Comparison of ENCODE assay signal across 8 cellular contexts in the genomic region with DNA sequence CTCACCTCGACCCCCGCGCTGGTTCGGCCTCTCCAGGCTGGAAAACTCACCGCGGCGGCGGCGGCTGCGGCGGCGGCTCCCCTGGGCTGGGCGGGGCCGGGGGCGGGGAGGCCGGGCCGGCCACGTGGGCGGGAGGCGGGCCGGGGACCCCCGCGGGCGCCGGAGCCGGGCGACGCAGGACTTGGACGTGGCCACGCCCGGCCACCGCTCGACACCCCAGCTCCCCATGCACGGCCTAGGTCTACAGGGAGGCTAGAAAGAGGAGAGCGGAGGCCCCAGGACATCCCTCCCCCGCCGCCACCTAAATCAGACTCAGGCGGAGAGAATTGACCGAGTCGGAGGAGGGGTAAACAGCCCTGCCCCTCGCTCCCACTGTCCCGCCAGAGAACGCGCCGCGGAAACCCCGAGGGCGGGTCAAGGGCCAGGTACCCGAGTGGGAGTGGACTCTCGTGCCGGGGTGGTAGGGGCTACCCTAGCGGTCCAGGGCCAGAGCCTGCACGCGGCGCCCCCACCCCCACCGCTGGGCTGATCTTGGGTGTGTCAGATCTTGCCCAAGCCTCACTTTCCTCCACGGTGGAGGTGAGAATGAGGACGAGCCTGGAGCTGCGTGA. TPM values are rescaled to one million over a fixed set of nuclear protein-coding genes. Genes with fewer than 3 reads are reported as not detected.
DNase-seq lines count a peak whose midpoint lies in the region; ATAC-seq and TF ChIP-seq lines count a peak whose summit lies in the region.

No MANE protein-coding gene starts in this region.

- H3K36me3 Mint-ChIP-seq in WTC11, result no peaks in the 10 kb centered on the region

- TF ChIP-seq CTCF in WTC11 (IDR thresholded peaks at IDR 0.05), result no peak
- TF ChIP-seq CTCF in parathyroid adenoma (IDR thresholded peaks at IDR 0.05), result no peak

- ATAC-seq in WTC11, result peak; percentile 77
- ATAC-seq in HG03354 (IDR thresholded peaks at IDR 0.05; ENCODE audit: poor library complexity, severe bottlenecking, unreplicated experiment), result no peak
- no peak for ATAC-seq in HG02763 (IDR thresholded peaks at IDR 0.05; ENCODE audit: unreplicated experiment)

- intact Hi-C loops in cardiac septum (cut with DNase I), result loop anchor here (5.0 to 10.0 kb wide), 2 partner anchors 82 to 375 kb away; no protein-coding TSS in a partner anchor

- peak overlapping the region; percentile 92 for H2AFZ ChIP-seq in parathyroid adenoma

- H3K4me1 ChIP-seq in parathyroid adenoma, result peaks cover 11% of the 10 kb centered on the region

- peaks cover 7% of the 10 kb centered on the region for H3K79me2 ChIP-seq in parathyroid adenoma

- no peaks in the 10 kb centered on the region for H3K9me3 ChIP-seq in parathyroid adenoma (ENCODE audit: control insufficient read depth, low read length)

- POLR2A ChIA-PET in WTC11 (lab: Charles Lee), result no interaction called here

- H3K4me2 ChIP-seq in parathyroid adenoma (ENCODE audit: low read length), result peak overlapping the region; percentile 99

- H3K27ac ChIP-seq in parathyroid adenoma, result peak overlapping the region; percentile 86

- H3K27me3 Mint-ChIP-seq in WTC11 (ENCODE audit: low read depth), result peaks cover 35% of the 10 kb centered on the region

- no peak overlapping the region for H3K9ac ChIP-seq in parathyroid adenoma

- DNase-seq in COLO668 (lab: John Stamatoyannopoulos, UW; ENCODE audit: unreplicated experiment), result peak; percentile 51
- DNase-seq in HK-2 (ENCODE audit: unreplicated experiment), result peak; percentile 51
- peak; percentile 81 for DNase-seq in WTC11 (ENCODE audit: low spot score)
- peak; percentile 76 for DNase-seq in cardiac septum (ENCODE audit: low spot score)
- no peak for DNase-seq in AML-193 (lab: John Stamatoyannopoulos, UW)

- H3K4me1 Mint-ChIP-seq in WTC11, result peaks cover 18% of the 10 kb centered on the region

- peak overlapping the region; percentile 73 for H3K4me3 Mint-ChIP-seq in WTC11

- no peak overlapping the region for H3K27ac Mint-ChIP-seq in WTC11

- CTCF ChIA-PET in WTC11 (lab: Charles Lee), result interaction anchor here (0.6 to 1.6 kb wide), 8 partner anchors 10 to 84 kb away, joined by 3 to 4 read pairs (median 3); partner anchors contain the start of gene SPATA12

- H3K36me3 ChIP-seq in parathyroid adenoma (ENCODE audit: control insufficient read depth, insufficient read depth, low read length), result no peaks in the 10 kb centered on the region

- peak overlapping the region; percentile 91 for H3K4me3 ChIP-seq in parathyroid adenoma (ENCODE audit: low read depth, low read length)

- H3K27me3 ChIP-seq in parathyroid adenoma (ENCODE audit: control insufficient read depth, insufficient read depth, low read length), result no peaks in the 10 kb centered on the region

- H3K9me3 Mint-ChIP-seq in WTC11, result no peaks in the 10 kb centered on the region

TF ChIP-seq in WTC11, 78 proteins besides CTCF, POLR2A, EP300 and RAD21 (continues in another document):
- TF ChIP-seq, protein P1, sequence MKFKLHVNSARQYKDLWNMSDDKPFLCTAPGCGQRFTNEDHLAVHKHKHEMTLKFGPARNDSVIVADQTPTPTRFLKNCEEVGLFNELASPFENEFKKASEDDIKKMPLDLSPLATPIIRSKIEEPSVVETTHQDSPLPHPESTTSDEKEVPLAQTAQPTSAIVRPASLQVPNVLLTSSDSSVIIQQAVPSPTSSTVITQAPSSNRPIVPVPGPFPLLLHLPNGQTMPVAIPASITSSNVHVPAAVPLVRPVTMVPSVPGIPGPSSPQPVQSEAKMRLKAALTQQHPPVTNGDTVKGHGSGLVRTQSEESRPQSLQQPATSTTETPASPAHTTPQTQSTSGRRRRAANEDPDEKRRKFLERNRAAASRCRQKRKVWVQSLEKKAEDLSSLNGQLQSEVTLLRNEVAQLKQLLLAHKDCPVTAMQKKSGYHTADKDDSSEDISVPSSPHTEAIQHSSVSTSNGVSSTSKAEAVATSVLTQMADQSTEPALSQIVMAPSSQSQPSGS (CRISPR knock-in tag; IDR thresholded peaks at IDR 0.05; ENCODE audit: borderline replicate concordance, low read depth), result no peak
- TF ChIP-seq TCF7 (CRISPR knock-in tag; IDR thresholded peaks at IDR 0.05; ENCODE audit: low read depth) (peak; percentile 16; the same call in 1 of the 2 replicates), SMAD3 (CRISPR knock-in tag; IDR thresholded peaks at IDR 0.05; ENCODE audit: borderline replicate concordance) (no peak), ETV6 (CRISPR knock-in tag; IDR thresholded peaks at IDR 0.05) (no peak), GABPB1 (CRISPR knock-in tag; IDR thresholded peaks at IDR 0.05) (0 out of 2 replicates have a peak, but pooled peaks have one; percentile 4), IRF1 (CRISPR knock-in tag; IDR thresholded peaks at IDR 0.05) (no peak), CBFB (CRISPR knock-in tag; IDR thresholded peaks at IDR 0.05; ENCODE audit: low read depth) (0 out of 2 replicates have a peak, but pooled peaks have one; percentile 15), FOXP1 (CRISPR knock-in tag; IDR thresholded peaks at IDR 0.05; ENCODE audit: borderline replicate concordance) (no peak), ZNF232 (CRISPR knock-in tag; IDR thresholded peaks at IDR 0.05) (0 out of 2 replicates have a peak, but pooled peaks have one; percentile 39), ATF1 (CRISPR knock-in tag; IDR thresholded peaks at IDR 0.05) (no peak), ZNF396 (CRISPR knock-in tag; IDR thresholded peaks at IDR 0.05; ENCODE audit: borderline replicate concordance) (no peak), GTF2I (CRISPR knock-in tag; conservative IDR thresholded peaks at IDR 0.05) (no peak), HMGA2 (CRISPR knock-in tag; IDR thresholded peaks at IDR 0.05) (no peak), RORB (CRISPR knock-in tag; IDR thresholded peaks at IDR 0.05) (no peak), STAT6 (CRISPR knock-in tag; conservative IDR thresholded peaks at IDR 0.05; ENCODE audit: low read depth) (no peak), USF2 (CRISPR knock-in tag; IDR thresholded peaks at IDR 0.05) (peak; percentile 78)
- TF ChIP-seq, protein P2, sequence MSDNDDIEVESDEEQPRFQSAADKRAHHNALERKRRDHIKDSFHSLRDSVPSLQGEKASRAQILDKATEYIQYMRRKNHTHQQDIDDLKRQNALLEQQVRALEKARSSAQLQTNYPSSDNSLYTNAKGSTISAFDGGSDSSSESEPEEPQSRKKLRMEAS (CRISPR knock-in tag; IDR thresholded peaks at IDR 0.05), result peak; percentile 51; the same call in 1 of the 2 replicates
- TF ChIP-seq, protein P3, sequence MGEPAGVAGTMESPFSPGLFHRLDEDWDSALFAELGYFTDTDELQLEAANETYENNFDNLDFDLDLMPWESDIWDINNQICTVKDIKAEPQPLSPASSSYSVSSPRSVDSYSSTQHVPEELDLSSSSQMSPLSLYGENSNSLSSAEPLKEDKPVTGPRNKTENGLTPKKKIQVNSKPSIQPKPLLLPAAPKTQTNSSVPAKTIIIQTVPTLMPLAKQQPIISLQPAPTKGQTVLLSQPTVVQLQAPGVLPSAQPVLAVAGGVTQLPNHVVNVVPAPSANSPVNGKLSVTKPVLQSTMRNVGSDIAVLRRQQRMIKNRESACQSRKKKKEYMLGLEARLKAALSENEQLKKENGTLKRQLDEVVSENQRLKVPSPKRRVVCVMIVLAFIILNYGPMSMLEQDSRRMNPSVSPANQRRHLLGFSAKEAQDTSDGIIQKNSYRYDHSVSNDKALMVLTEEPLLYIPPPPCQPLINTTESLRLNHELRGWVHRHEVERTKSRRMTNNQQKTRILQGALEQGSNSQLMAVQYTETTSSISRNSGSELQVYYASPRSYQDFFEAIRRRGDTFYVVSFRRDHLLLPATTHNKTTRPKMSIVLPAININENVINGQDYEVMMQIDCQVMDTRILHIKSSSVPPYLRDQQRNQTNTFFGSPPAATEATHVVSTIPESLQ (CRISPR knock-in tag; IDR thresholded peaks at IDR 0.05), result no peak

RNA-seq across cellular contexts. Expression of gene SPATA12, which starts 18.9 kb away (rescaled TPM):
- 0.18 to 0.39 TPM (median 0.37 TPM) in 3 replicates for total RNA-seq in WTC11 (2021)
- not detected for total RNA-seq in cardiac septum

Comparison
In these comparisons a context has a peak if more than half of its experiments do, and no peak if none do; other contexts are left out.
1. DNase-seq: peak in COLO668 (single experiment), HK-2 (single experiment), WTC11 (single experiment) and cardiac septum (single experiment); none in AML-193 (0 of 2).